ENCODE assay signal across 17 cellular contexts in genomic region chr2:28437918-28438317, GRCh38. TPM values are rescaled to one million over a fixed set of nuclear protein-coding genes. Genes with fewer than 3 reads are reported as not detected.
DNase-seq lines count a peak whose midpoint lies in the region; ATAC-seq lines count a peak whose summit lies in the region.
"Had no signal": no experiment of that assay in that cellular context is flagged by ENCODE, and none has a peak within 500 bp of the region (broad histone marks: within the 10 kb centered on the region; RNA-seq: fewer than 3 reads in every experiment).

No MANE protein-coding gene starts in this region.

- H3K4me3 Mint-ChIP-seq in activated CD4-positive, alpha-beta T cell treated with anti-CD3 and anti-CD28 coated beads for 36 hours: no peak overlapping the region
- H3K4me3 Mint-ChIP-seq: activated B cell treated with CpG ODN at 0.5 μM for 24 hours; activated CD4-positive, alpha-beta memory T cell treated with anti-CD3 and anti-CD28 coated beads for 36 hours had no signal

- no peak for ATAC-seq in activated CD4-positive, alpha-beta T cell treated with anti-CD3 and anti-CD28 coated beads for 36 hours

- H3K27ac Mint-ChIP-seq in activated CD4-positive, alpha-beta T cell treated with anti-CD3 and anti-CD28 coated beads for 36 hours: no peak overlapping the region
- H3K27ac Mint-ChIP-seq: activated B cell treated with CpG ODN at 0.5 μM for 24 hours; activated CD4-positive, alpha-beta memory T cell treated with anti-CD3 and anti-CD28 coated beads for 36 hours had no signal

- H3K36me3 Mint-ChIP-seq in activated CD4-positive, alpha-beta T cell treated with anti-CD3 and anti-CD28 coated beads for 36 hours (ENCODE audit: low read depth): no peaks in the 10 kb centered on the region
- H3K36me3 Mint-ChIP-seq: activated CD4-positive, alpha-beta memory T cell treated with anti-CD3 and anti-CD28 coated beads for 36 hours had no signal

- no peaks in the 10 kb centered on the region for H3K36me3 ChIP-seq in SJSA1
- H3K36me3 ChIP-seq: heart left ventricle had no signal

- 0 out of 2 replicates have a peak, but pooled peaks cover 6% of the 10 kb centered on the region for H3K9me3 ChIP-seq in SJSA1 (replicated peaks)

- H3K27ac ChIP-seq in SJSA1 (peak overlapping the region; percentile 13), skin epidermis (peak overlapping the region in 13 of 21 experiments; percentile 28 to 91 (median 64))
- H3K27ac ChIP-seq: heart left ventricle had no signal

- H3K4me1 Mint-ChIP-seq in activated CD4-positive, alpha-beta T cell treated with anti-CD3 and anti-CD28 coated beads for 36 hours: peaks cover 29% of the 10 kb centered on the region
- H3K4me1 Mint-ChIP-seq: activated B cell treated with CpG ODN at 0.5 μM for 24 hours had no signal

- H3K27me3 Mint-ChIP-seq in activated CD4-positive, alpha-beta T cell treated with anti-CD3 and anti-CD28 coated beads for 36 hours: no peaks in the 10 kb centered on the region

- POLR2A ChIA-PET in activated CD4-positive, alpha-beta T cell treated with anti-CD3 and anti-CD28 coated beads for 36 hours (lab: Charles Lee): no interaction called here

- intact Hi-C loops in activated CD4-positive, alpha-beta T cell treated with anti-CD3 and anti-CD28 coated beads for 36 hours (cut with DNase I, micrococcal nuclease): no loop called here

- H3K4me3 ChIP-seq in SJSA1 (no peak overlapping the region), skin epidermis (no peak overlapping the region)
- H3K4me3 ChIP-seq: heart left ventricle had no signal

- peaks cover 13% of the 10 kb centered on the region for H3K9me3 Mint-ChIP-seq in activated CD4-positive, alpha-beta T cell treated with anti-CD3 and anti-CD28 coated beads for 36 hours (ENCODE audit: low read depth)

- H3K27me3 ChIP-seq in SJSA1 (replicated peaks): no peaks in the 10 kb centered on the region
- H3K27me3 ChIP-seq: heart left ventricle had no signal

- CTCF ChIA-PET in activated CD4-positive, alpha-beta T cell treated with anti-CD3 and anti-CD28 coated beads for 36 hours (lab: Charles Lee): interaction anchor here (0.8 kb wide), 1 partner anchor 703 kb away, joined by 4 read pairs; no protein-coding TSS in a partner anchor

- peaks cover 37% of the 10 kb centered on the region for H3K4me1 ChIP-seq in SJSA1 (replicated peaks)

- DNase-seq in DMS79 treated with DMSO at 0.1 percent for 48 hours (lab: John Stamatoyannopoulos, UW) (peak; percentile 17), DMS79 (lab: John Stamatoyannopoulos, UW) (no peak), SJSA1 (ENCODE audit: low read depth in 1 of 2, low spot score in 2 of 2) (no peak), islet precursor cell (peak; percentile 64), NCI-H524 treated with DMSO at 0.1 percent for 48 hours (lab: John Stamatoyannopoulos, UW) (no peak), NCI-H1048 (lab: John Stamatoyannopoulos, UW) (no peak)
- DNase-seq in activated CD4-positive, alpha-beta T cell treated with anti-CD3 and anti-CD28 coated beads for 36 hours: no peak
- DNase-seq: activated B cell treated with CpG ODN at 0.5 μM for 24 hours; activated CD4-positive, alpha-beta memory T cell treated with anti-CD3 and anti-CD28 coated beads for 36 hours; activated naive CD4-positive, alpha-beta T cell; Caco-2; GOT3; heart left ventricle; NCI-H1092 treated with DMSO at 0.1 percent for 48 hours; NCI-H2081; stimulated activated CD4-positive, alpha-beta T cell treated with anti-CD3 and anti-CD28 coated beads, Interleukin-12 subunit alpha, Interleukin-12 subunit beta, amount 100 ng/mL, for 4 hours had no signal

RNA-seq across cellular contexts. Expression of gene FOSL2, which starts 45.3 kb away (rescaled TPM):
- total RNA-seq in SJSA1 (2014; rRNA removed; shearing (Covaris generic)): 28.8 and 44.7 TPM in 2 replicates
- 100 to 1,000 TPM; 135 to 225 TPM for total RNA-seq in activated CD4-positive, alpha-beta T cell treated with anti-CD3 and anti-CD28 coated beads for 36 hours

RNA-seq across cellular contexts. Expression of gene PLB1, which starts 57.9 kb away (rescaled TPM):
- total RNA-seq in SJSA1 (2014; rRNA removed; shearing (Covaris generic)): 4.5 and 4.6 TPM in 2 replicates
- 1 to 10 TPM in 1 of 2 experiments, under 1 TPM in 1; 0.87 to 1.1 TPM for total RNA-seq in activated CD4-positive, alpha-beta T cell treated with anti-CD3 and anti-CD28 coated beads for 36 hours

Comparison
In these comparisons a context has a peak if more than half of its experiments do, and no peak if none do; other contexts are left out.
1. DNase-seq: peak in DMS79 treated with DMSO at 0.1 percent for 48 hours (single experiment) and islet precursor cell (single experiment); none in DMS79 (single experiment), SJSA1 (0 of 2), activated CD4-positive, alpha-beta T cell treated with anti-CD3 and anti-CD28 coated beads for 36 hours (single experiment), NCI-H524 treated with DMSO at 0.1 percent for 48 hours (single experiment) and NCI-H1048 (single experiment).